Comparison of ENCODE assay signal across 13 cellular contexts in genomic region chr11:100910808-100911207, GRCh38.
DNase-seq lines count a peak whose midpoint lies in the region; ATAC-seq and TF ChIP-seq lines count a peak whose summit lies in the region.
"Had no signal": no experiment of that assay in that cellular context is flagged by ENCODE, and none has a peak within 500 bp of the region (broad histone marks: within the 10 kb centered on the region; RNA-seq: fewer than 3 reads in every experiment).

No MANE protein-coding gene starts in this region.

- peak overlapping the region; percentile 76 for H2AFZ ChIP-seq in OCI-LY7 (ENCODE audit: low read length)
- H2AFZ ChIP-seq: neural progenitor cell had no signal

- H3K4me3 ChIP-seq in OCI-LY7 (ENCODE audit: low read depth, low read length, poor library complexity, severe bottlenecking) (no peak overlapping the region), brain microvascular endothelial cell (ENCODE audit: low read depth, low read length) (no peak overlapping the region), HAP-1 (no peak overlapping the region)
- H3K4me3 ChIP-seq: neural progenitor cell had no signal

- POLR2A ChIA-PET in OCI-LY7 (lab: Charles Lee): interaction anchor here (1.0 to 2.5 kb wide), 5 partner anchors 9 to 61 kb away, joined by 3 to 17 read pairs (median 3); no protein-coding TSS in a partner anchor

- H3K27ac Mint-ChIP-seq in stimulated activated effector memory CD8-positive, alpha-beta T cell treated with anti-CD3 and anti-CD28 coated beads, Interleukin-12 subunit alpha, Interleukin-12 subunit beta, amount 100 ng/mL, for 72 hours: no peak overlapping the region
- H3K27ac Mint-ChIP-seq: activated T-helper 1 cell treated with anti-CD3 and anti-CD28 coated beads, Interleukin-12 subunit alpha, Interleukin-12 subunit beta, Interleukin-2, Interleukin-4 antibody, amounts not matched to agents 30 ng/mL and 10 ng/mL and 1 ng/mL, durations not matched to agents 14 hours and 24 hours and 36 hours; neural progenitor cell had no signal

- CTCF ChIA-PET in OCI-LY7 (lab: Charles Lee; ENCODE audit: unreplicated experiment): no interaction called here

- BruUV-seq in OCI-LY7 (replicated peaks; lab: Mats Ljungman, UMichigan): no TSS peak

- ATAC-seq in GM18517 (IDR thresholded peaks at IDR 0.05; ENCODE audit: unreplicated experiment) (peak; percentile 96), GM21423 (IDR thresholded peaks at IDR 0.05; ENCODE audit: unreplicated experiment) (peak; percentile 88), HG03060 (IDR thresholded peaks at IDR 0.05; ENCODE audit: low read depth, unreplicated experiment) (peak; percentile 96), sciatic nerve (no peak)
- no peak for ATAC-seq in stimulated activated effector memory CD8-positive, alpha-beta T cell treated with anti-CD3 and anti-CD28 coated beads, Interleukin-12 subunit alpha, Interleukin-12 subunit beta, amount 100 ng/mL, for 72 hours
- ATAC-seq: HCT116 had no signal

- H3K27me3 ChIP-seq in brain microvascular endothelial cell (replicated peaks) (no peaks in the 10 kb centered on the region), HAP-1 (ENCODE audit: low read depth) (no peaks in the 10 kb centered on the region)
- H3K27me3 ChIP-seq: neural progenitor cell had no signal

- in situ Hi-C loops in brain microvascular endothelial cell (cut with HindIII; ENCODE audit: low pct_ligation_motif_present, low sequenced_read_pairs) (no loop called here), HAP-1 (cut with MboI; ENCODE audit: low sequenced_read_pairs) (no loop called here)

- peak overlapping the region; percentile 37 for H3K4me2 ChIP-seq in OCI-LY7 (ENCODE audit: low read length)
- H3K4me2 ChIP-seq: neural progenitor cell had no signal

- H3K79me2 ChIP-seq in OCI-LY7 (ENCODE audit: insufficient read depth, low read depth, low read length): no peaks in the 10 kb centered on the region

- no peak for TF ChIP-seq CTCF in OCI-LY7 (conservative IDR thresholded peaks at IDR 0.05; ENCODE audit: low read length)
- TF ChIP-seq CTCF in brain microvascular endothelial cell (IDR thresholded peaks at IDR 0.05; ENCODE audit: low read depth, low read length, missing control alignments): no peak

- H3K4me1 ChIP-seq in OCI-LY7 (ENCODE audit: insufficient read depth, low read length, poor library complexity, severe bottlenecking) (peaks cover 35% of the 10 kb centered on the region), HAP-1 (0 out of 2 replicates have a peak, but pooled peaks cover 5% of the 10 kb centered on the region)

- H3K9me3 Mint-ChIP-seq in stimulated activated effector memory CD8-positive, alpha-beta T cell treated with anti-CD3 and anti-CD28 coated beads, Interleukin-12 subunit alpha, Interleukin-12 subunit beta, amount 100 ng/mL, for 72 hours: peaks cover 15% of the 10 kb centered on the region
- H3K9me3 Mint-ChIP-seq: activated T-helper 1 cell treated with anti-CD3 and anti-CD28 coated beads, Interleukin-12 subunit alpha, Interleukin-12 subunit beta, Interleukin-2, Interleukin-4 antibody, amounts not matched to agents 30 ng/mL and 10 ng/mL and 1 ng/mL, durations not matched to agents 14 hours and 24 hours and 36 hours; neural progenitor cell had no signal

- no peaks in the 10 kb centered on the region for H3K9me3 ChIP-seq in OCI-LY7 (ENCODE audit: low read length)
- H3K9me3 ChIP-seq in HAP-1: no peaks in the 10 kb centered on the region

- no peak overlapping the region for H3K4me3 Mint-ChIP-seq in stimulated activated effector memory CD8-positive, alpha-beta T cell treated with anti-CD3 and anti-CD28 coated beads, Interleukin-12 subunit alpha, Interleukin-12 subunit beta, amount 100 ng/mL, for 72 hours
- H3K4me3 Mint-ChIP-seq: activated T-helper 1 cell treated with anti-CD3 and anti-CD28 coated beads, Interleukin-12 subunit alpha, Interleukin-12 subunit beta, Interleukin-2, Interleukin-4 antibody, amounts not matched to agents 30 ng/mL and 10 ng/mL and 1 ng/mL, durations not matched to agents 14 hours and 24 hours and 36 hours; neural progenitor cell had no signal

- H3K36me3 ChIP-seq in OCI-LY7 (ENCODE audit: insufficient read depth, low read length): no peaks in the 10 kb centered on the region
- H3K36me3 ChIP-seq in brain microvascular endothelial cell (replicated peaks): no peaks in the 10 kb centered on the region
- H3K36me3 ChIP-seq in HAP-1 (replicated peaks): no peaks in the 10 kb centered on the region
- H3K36me3 ChIP-seq: neural progenitor cell had no signal

- intact Hi-C loops in OCI-LY7 (cut with micrococcal nuclease; ENCODE audit: unreplicated experiment) (no loop called here), sciatic nerve (cut with DNase I) (no loop called here)

- H3K36me3 Mint-ChIP-seq in stimulated activated effector memory CD8-positive, alpha-beta T cell treated with anti-CD3 and anti-CD28 coated beads, Interleukin-12 subunit alpha, Interleukin-12 subunit beta, amount 100 ng/mL, for 72 hours: no peaks in the 10 kb centered on the region
- H3K36me3 Mint-ChIP-seq: neural progenitor cell had no signal

- H3K27ac ChIP-seq in OCI-LY7 (ENCODE audit: low read depth, low read length, poor library complexity, severe bottlenecking) (peak overlapping the region; percentile 67), brain microvascular endothelial cell (no peak overlapping the region)
- H3K27ac ChIP-seq: neural progenitor cell had no signal

- no peaks in the 10 kb centered on the region for H4K20me1 ChIP-seq in OCI-LY7 (ENCODE audit: insufficient read depth, low read length)

- DNase-seq in OCI-LY7 (ENCODE audit: low spot score): peak; percentile 50
- DNase-seq in brain microvascular endothelial cell: no peak
- no peak for DNase-seq in sciatic nerve (ENCODE audit: low spot score)
- DNase-seq in HAP-1 (ENCODE audit: low spot score in 2 of 2): no peak
- no peak for DNase-seq in stimulated activated effector memory CD8-positive, alpha-beta T cell treated with anti-CD3 and anti-CD28 coated beads, Interleukin-12 subunit alpha, Interleukin-12 subunit beta, amount 100 ng/mL, for 72 hours (ENCODE audit: low spot score in 2 of 2)
- DNase-seq: DMS 273 treated with DMSO at 0.1 percent for 48 hours, NCI-H1092 treated with DMSO at 0.1 percent for 48 hours had no signal

- no peaks in the 10 kb centered on the region for H3K9me2 ChIP-seq in OCI-LY7 (ENCODE audit: insufficient read depth, low read length)

- H3K4me1 Mint-ChIP-seq in stimulated activated effector memory CD8-positive, alpha-beta T cell treated with anti-CD3 and anti-CD28 coated beads, Interleukin-12 subunit alpha, Interleukin-12 subunit beta, amount 100 ng/mL, for 72 hours: no peaks in the 10 kb centered on the region

Comparison
In these comparisons a context has a peak if more than half of its experiments do, and no peak if none do; other contexts are left out.
1. ATAC-seq: peak in GM18517 (single experiment), GM21423 (single experiment) and HG03060 (single experiment); none in sciatic nerve (single experiment) and stimulated activated effector memory CD8-positive, alpha-beta T cell treated with anti-CD3 and anti-CD28 coated beads, Interleukin-12 subunit alpha, Interleukin-12 subunit beta, amount 100 ng/mL, for 72 hours (single experiment).